In genomic region chr3:15180042-15180611, GRCh38 we compare ENCODE assay signal across 11 cellular contexts. TPM values are rescaled to one million over a fixed set of nuclear protein-coding genes. Genes with fewer than 3 reads are reported as not detected.
DNase-seq lines count a peak whose midpoint lies in the region; ATAC-seq, FAIRE-seq and TF ChIP-seq lines count a peak whose summit lies in the region.
"Had no signal": no experiment of that assay in that cellular context is flagged by ENCODE, and none has a peak within 500 bp of the region (broad histone marks: within the 10 kb centered on the region; RNA-seq: fewer than 3 reads in every experiment).

No MANE protein-coding gene starts in this region.

- no peaks in the 10 kb centered on the region for H3K79me2 ChIP-seq in OCI-LY7 (ENCODE audit: insufficient read depth, low read depth, low read length)

- H3K9me3 ChIP-seq in OCI-LY7 (ENCODE audit: low read length) (no peaks in the 10 kb centered on the region), gastroesophageal sphincter (no peaks in the 10 kb centered on the region)

- BruUV-seq in OCI-LY7 (replicated peaks; lab: Mats Ljungman, UMichigan), result no TSS peak

- H2AFZ ChIP-seq in OCI-LY7 (ENCODE audit: low read length), result peak overlapping the region; percentile 18; the same call in 1 of the 2 replicates

- peaks cover 6% of the 10 kb centered on the region for H3K27me3 ChIP-seq in gastroesophageal sphincter

- ATAC-seq in HG02852 (IDR thresholded peaks at IDR 0.05; ENCODE audit: unreplicated experiment) (peak; percentile 74), gastroesophageal sphincter (no peak)

- H3K27me3 Mint-ChIP-seq in progenitor cell of endocrine pancreas, result peaks cover 40% of the 10 kb centered on the region

- H3K4me1 ChIP-seq in OCI-LY7 (ENCODE audit: insufficient read depth, low read length, poor library complexity, severe bottlenecking) (peaks cover 7% of the 10 kb centered on the region), gastroesophageal sphincter (peaks cover 0 to 17% (median 0%) of the 10 kb centered on the region in 3 donors)

- H3K4me3 Mint-ChIP-seq in progenitor cell of endocrine pancreas (ENCODE audit: low read depth), result no peak overlapping the region

- intact Hi-C loops in OCI-LY7 (cut with micrococcal nuclease; ENCODE audit: unreplicated experiment), result no loop called here

- no peaks in the 10 kb centered on the region for H3K9me2 ChIP-seq in OCI-LY7 (ENCODE audit: insufficient read depth, low read length)

- H3K4me2 ChIP-seq in OCI-LY7 (ENCODE audit: low read length), result peak overlapping the region; percentile 31

- POLR2A ChIA-PET in OCI-LY7 (lab: Charles Lee), result interaction anchor here (0.7 to 1.0 kb wide), 3 partner anchors 11 to 24 kb away, joined by 3 to 4 read pairs (median 3); no protein-coding TSS in a partner anchor

- TF ChIP-seq EP300 in gastroesophageal sphincter (IDR thresholded peaks at IDR 0.05), result no peak

- 10 to 31% methylated on average over 6 of the region's 6 CpGs for WGBS in gastroesophageal sphincter (ENCODE audit: low coverage in 1 of 2), 2 donors

- peak overlapping the region; percentile 2; the same call in 1 of the 2 replicates for H3K4me3 ChIP-seq in GM08714 (ENCODE audit: low read length)
- no peak overlapping the region for H3K4me3 ChIP-seq in OCI-LY7 (ENCODE audit: low read depth, low read length, poor library complexity, severe bottlenecking)
- H3K4me3 ChIP-seq in gastroesophageal sphincter, result no peak overlapping the region

- FAIRE-seq in GM19239 (lab: Jason Lieb, UNC), result peak; percentile 76

- no peaks in the 10 kb centered on the region for H3K4me1 Mint-ChIP-seq in progenitor cell of endocrine pancreas (ENCODE audit: low read depth)

- DNase-seq in GM19239 (ENCODE audit: insufficient read length, low spot score), result peak; percentile 9
- DNase-seq in OCI-LY7 (ENCODE audit: low spot score), result no peak
- DNase-seq in progenitor cell of endocrine pancreas (ENCODE audit: low spot score, unreplicated experiment), result no peak
- no peak for DNase-seq in G401 (ENCODE audit: low spot score)
- DNase-seq in NCI-H345 (lab: John Stamatoyannopoulos, UW), result no peak
- DNase-seq: C1 segment of cervical spinal cord, NCI-H1417 treated with DMSO at 0.1 percent for 48 hours, T-helper 9 cell had no signal

- H3K36me3 ChIP-seq in OCI-LY7 (ENCODE audit: insufficient read depth, low read length), result no peaks in the 10 kb centered on the region
- H3K36me3 ChIP-seq in gastroesophageal sphincter, result no peaks in the 10 kb centered on the region

- in situ Hi-C loops in G401 (cut with HindIII; ENCODE audit: low sequenced_read_pairs), result no loop called here

- CTCF ChIA-PET in OCI-LY7 (lab: Charles Lee; ENCODE audit: unreplicated experiment), result interaction anchor here (0.6 kb wide), 1 partner anchor 43 kb away, joined by 3 read pairs; no protein-coding TSS in a partner anchor

- TF ChIP-seq CTCF in OCI-LY7 (conservative IDR thresholded peaks at IDR 0.05; ENCODE audit: low read length) (no peak), gastroesophageal sphincter (IDR thresholded peaks at IDR 0.05) (no peak), progenitor cell of endocrine pancreas (IDR thresholded peaks at IDR 0.05; ENCODE audit: unreplicated experiment) (no peak)

- H3K27ac ChIP-seq in OCI-LY7 (ENCODE audit: low read depth, low read length, poor library complexity, severe bottlenecking) (no peak overlapping the region), gastroesophageal sphincter (no peak overlapping the region)

- H4K20me1 ChIP-seq in OCI-LY7 (ENCODE audit: insufficient read depth, low read length), result no peaks in the 10 kb centered on the region

- no peaks in the 10 kb centered on the region for H3K9me3 Mint-ChIP-seq in progenitor cell of endocrine pancreas (ENCODE audit: low read depth)

- H3K36me3 Mint-ChIP-seq in progenitor cell of endocrine pancreas (ENCODE audit: insufficient read depth), result no peaks in the 10 kb centered on the region

- TF ChIP-seq POLR2A in gastroesophageal sphincter (IDR thresholded peaks at IDR 0.05), result no peak

- no peak overlapping the region for H3K27ac Mint-ChIP-seq in progenitor cell of endocrine pancreas

RNA-seq across cellular contexts. Expression of gene CAPN7, which starts 25.9 kb away (rescaled TPM):
- 20.5 and 33.4 TPM in 2 replicates for total RNA-seq in OCI-LY7 (2014; rRNA removed; shearing (Covaris generic))
- 41.5 and 44.9 TPM in 2 replicates for total RNA-seq in OCI-LY7 (2022)
- 10 to 100 TPM; 37.5 to 88.4 (median 59.5) TPM for total RNA-seq in gastroesophageal sphincter
- total RNA-seq in progenitor cell of endocrine pancreas, result 46.3 and 49.2 TPM in 2 replicates
- total RNA-seq in G401 (2014; rRNA removed; shearing (Covaris generic)), result 17.1 and 26.9 TPM in 2 replicates
